13 cellular contexts compared by ENCODE assay signal in the genomic region with DNA sequence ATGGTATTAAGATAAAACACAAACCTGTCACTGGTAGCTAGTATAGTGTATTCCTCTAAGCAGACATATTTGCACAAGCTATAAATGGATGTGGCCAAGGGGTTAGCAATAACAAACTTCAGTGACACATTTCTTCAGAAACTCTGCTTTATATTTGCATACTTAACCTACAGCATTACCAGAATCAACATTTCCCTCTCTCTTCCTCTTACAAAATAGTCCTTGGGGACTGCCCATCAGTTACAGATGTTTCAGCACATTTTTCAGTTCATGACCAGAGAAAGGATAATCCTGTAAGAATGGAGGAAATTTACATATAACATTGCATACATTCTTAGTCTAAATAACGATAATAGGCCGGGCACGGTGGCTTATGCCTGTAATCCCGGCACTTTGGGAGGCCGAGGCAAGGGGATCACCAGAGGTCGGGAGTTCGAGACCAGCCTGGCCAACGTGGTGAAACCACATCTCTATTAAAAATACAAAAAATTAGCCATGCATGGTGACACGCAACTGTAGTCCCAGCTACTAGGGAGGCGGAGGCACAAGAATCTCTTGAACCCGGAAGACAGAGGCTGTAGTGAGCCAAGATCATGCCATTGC. TPM values are rescaled to one million over a fixed set of nuclear protein-coding genes. Genes with fewer than 3 reads are reported as not detected.
A peak's percentile ranks its signal among the peaks of the same experiment; 100 is the strongest.
DNase-seq lines count a peak whose midpoint lies in the region; ATAC-seq, FAIRE-seq and TF ChIP-seq lines count a peak whose summit lies in the region.
"Had no signal": no experiment of that assay in that cellular context is flagged by ENCODE, and none has a peak within 500 bp of the region (broad histone marks: within the 10 kb centered on the region; RNA-seq: fewer than 3 reads in every experiment).

No MANE protein-coding gene starts in this region.

- no peaks in the 10 kb centered on the region for H3K27me3 ChIP-seq in right lobe of liver
- H3K27me3 ChIP-seq: uterus had no signal

- H3K9me3 Mint-ChIP-seq in memory B cell: peaks cover 5% of the 10 kb centered on the region

- no peaks in the 10 kb centered on the region for H3K9me3 ChIP-seq in right lobe of liver
- H3K9me3 ChIP-seq: SK-N-SH, uterus had no signal

- no peak for DNase-seq in memory B cell (ENCODE audit: low spot score in 2 of 2)
- no peak for DNase-seq in NCI-H1417 (lab: John Stamatoyannopoulos, UW)
- no peak for DNase-seq in central memory CD4-positive, alpha-beta T cell
- no peak for DNase-seq in frontal cortex (ENCODE audit: low spot score in 2 of 2)
- no peak for DNase-seq in right lobe of liver
- DNase-seq: DMS53, naive B cell, NCI-H1694 treated with DMSO at 0.1 percent for 48 hours, SK-N-SH, uterus had no signal

- peaks cover 5% of the 10 kb centered on the region for H3K4me1 Mint-ChIP-seq in memory B cell
- H3K4me1 Mint-ChIP-seq: naive B cell had no signal

- peak overlapping the region; percentile 37 for H3K4me3 Mint-ChIP-seq in memory B cell

- TF ChIP-seq CTCF in right lobe of liver (IDR thresholded peaks at IDR 0.05): no peak

- H3K36me3 Mint-ChIP-seq in memory B cell: no peaks in the 10 kb centered on the region
- H3K36me3 Mint-ChIP-seq: naive B cell had no signal

- WGBS in right lobe of liver (ENCODE audit: insufficient coverage, low coverage, low lambda C conversion rate, missing lambda C conversion rate): 85% methylated on average over 11 of the region's 11 CpGs

- H3K27ac Mint-ChIP-seq in memory B cell: no peak overlapping the region
- H3K27ac Mint-ChIP-seq: naive B cell had no signal

- no peak overlapping the region for H3K27ac ChIP-seq in right lobe of liver
- H3K27ac ChIP-seq: uterus had no signal

- no peaks in the 10 kb centered on the region for H3K36me3 ChIP-seq in right lobe of liver
- H3K36me3 ChIP-seq: uterus had no signal

- ATAC-seq in GM18867 (IDR thresholded peaks at IDR 0.05; ENCODE audit: unreplicated experiment) (peak; percentile 95), GM21529 (IDR thresholded peaks at IDR 0.05; ENCODE audit: unreplicated experiment) (peak; percentile 96), HG03139 (IDR thresholded peaks at IDR 0.05; ENCODE audit: unreplicated experiment) (peak; percentile 96), memory B cell (ENCODE audit: low read depth) (peak; percentile 77), right lobe of liver (no peak)

- TF ChIP-seq POLR2A in right lobe of liver (IDR thresholded peaks at IDR 0.05): no peak

- intact Hi-C loops in right lobe of liver (cut with DNase I): no loop called here

- no peak overlapping the region for H3K4me3 ChIP-seq in right lobe of liver
- H3K4me3 ChIP-seq: uterus had no signal

- FAIRE-seq in frontal cortex (lab: Jason Lieb, UNC): no peak

- H3K4me1 ChIP-seq in right lobe of liver: no peaks in the 10 kb centered on the region
- H3K4me1 ChIP-seq: uterus had no signal

- peaks cover 7% of the 10 kb centered on the region for H3K27me3 Mint-ChIP-seq in memory B cell

RNA-seq across cellular contexts. Expression of gene SLC1A1, which starts 25.3 kb away (rescaled TPM):
- total RNA-seq in frontal cortex (66.9 TPM), right lobe of liver (10 to 100 TPM; 22.0 to 82.7 (median 38.7) TPM)

Comparison
In these comparisons a context has a peak if more than half of its experiments do, and no peak if none do; other contexts are left out.
1. ATAC-seq: peak in GM18867 (single experiment), GM21529 (single experiment), HG03139 (single experiment) and memory B cell (single experiment); none in right lobe of liver (0 of 4).